ENCODE assay signal across 14 cellular contexts in genomic region chr3:69292185-69292584, GRCh38.
"Had no signal": no experiment of that assay in that cellular context is flagged by ENCODE, and none has a peak within 500 bp of the region (broad histone marks: within the 10 kb centered on the region; RNA-seq: fewer than 3 reads in every experiment).

No MANE protein-coding gene starts in this region.

- H3K4me3 ChIP-seq: prostate gland, thyroid gland had no signal

- H3K27me3 ChIP-seq: thyroid gland had no signal

- DNase-seq: activated CD4-positive, alpha-beta T cell treated with anti-CD3 and anti-CD28 coated beads, Interleukin-2, amount 50 U/mL, for 48 hours; activated CD8-positive, alpha-beta memory T cell treated with anti-CD3 and anti-CD28 coated beads, Interleukin-2, amount 10 ng/mL, durations not matched to agents 7 days and 5 days; activated naive CD4-positive, alpha-beta T cell; activated naive CD8-positive, alpha-beta T cell treated with anti-CD3 and anti-CD28 coated beads for 36 hours; amniotic stem cell; effector memory CD8-positive, alpha-beta T cell; kidney glomerular epithelial cell; stimulated activated CD4-positive, alpha-beta T cell treated with anti-CD3 and anti-CD28 coated beads, Interleukin-2, amount 100 ng/mL, for 24 hours; stimulated activated naive CD4-positive, alpha-beta T cell treated with Interleukin-2 at 50 U/mL for 16 hours; SW 1271; thyroid gland; WERI-Rb-1 had no signal

- H3K36me3 ChIP-seq: prostate gland, thyroid gland, WERI-Rb-1 had no signal

- H3K27ac ChIP-seq: prostate gland, thyroid gland, WERI-Rb-1 had no signal

- H3K27ac Mint-ChIP-seq: activated CD8-positive, alpha-beta memory T cell treated with anti-CD3 and anti-CD28 coated beads, Interleukin-2, amount 10 ng/mL, durations not matched to agents 7 days and 5 days; activated naive CD8-positive, alpha-beta T cell treated with anti-CD3 and anti-CD28 coated beads for 36 hours; natural killer cell treated with Interleukin-12 subunit alpha and Interleukin-12 subunit beta and Interleukin-15 and Interleukin-18, amount 100 ng/mL, for 72 hours had no signal

- H3K9me3 ChIP-seq: prostate gland, thyroid gland had no signal

- ATAC-seq: activated CD8-positive, alpha-beta memory T cell treated with anti-CD3 and anti-CD28 coated beads, Interleukin-2, amount 10 ng/mL, durations not matched to agents 7 days and 5 days; effector memory CD8-positive, alpha-beta T cell; natural killer cell treated with Interleukin-12 subunit alpha and Interleukin-12 subunit beta and Interleukin-15 and Interleukin-18, amount 100 ng/mL, for 72 hours had no signal

- H3K4me1 ChIP-seq: prostate gland had no signal

- H3K4me3 Mint-ChIP-seq: activated CD8-positive, alpha-beta memory T cell treated with anti-CD3 and anti-CD28 coated beads, Interleukin-2, amount 10 ng/mL, durations not matched to agents 7 days and 5 days; activated naive CD8-positive, alpha-beta T cell treated with anti-CD3 and anti-CD28 coated beads for 36 hours; effector memory CD8-positive, alpha-beta T cell; natural killer cell treated with Interleukin-12 subunit alpha and Interleukin-12 subunit beta and Interleukin-15 and Interleukin-18, amount 100 ng/mL, for 72 hours had no signal

- H3K9me3 Mint-ChIP-seq: activated naive CD8-positive, alpha-beta T cell treated with anti-CD3 and anti-CD28 coated beads for 36 hours; effector memory CD8-positive, alpha-beta T cell had no signal

- H3K36me3 Mint-ChIP-seq: activated CD8-positive, alpha-beta memory T cell treated with anti-CD3 and anti-CD28 coated beads, Interleukin-2, amount 10 ng/mL, durations not matched to agents 7 days and 5 days; activated naive CD8-positive, alpha-beta T cell treated with anti-CD3 and anti-CD28 coated beads for 36 hours; natural killer cell treated with Interleukin-12 subunit alpha and Interleukin-12 subunit beta and Interleukin-15 and Interleukin-18, amount 100 ng/mL, for 72 hours had no signal

- H3K27me3 Mint-ChIP-seq: activated naive CD8-positive, alpha-beta T cell treated with anti-CD3 and anti-CD28 coated beads for 36 hours; effector memory CD8-positive, alpha-beta T cell had no signal
